ENCODE assay signal across 22 cellular contexts in the genomic region with DNA sequence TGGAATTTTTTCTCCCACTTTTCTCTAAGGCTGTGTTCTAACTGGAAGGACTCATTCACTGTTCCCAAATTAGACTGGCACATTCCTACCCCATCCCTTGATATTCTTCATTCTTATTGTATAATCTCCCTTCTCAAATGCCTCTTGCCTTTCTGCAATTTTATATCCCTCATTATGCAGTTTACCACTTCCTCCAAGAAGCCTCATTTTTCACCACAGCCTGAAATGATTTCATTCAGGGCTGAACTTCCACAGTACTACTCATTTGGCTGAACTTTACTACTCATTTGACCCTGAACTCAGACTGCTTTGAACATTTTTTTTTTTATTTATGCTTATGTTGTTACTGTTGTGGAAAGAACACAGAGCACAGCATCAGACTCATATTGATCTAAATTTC. TPM values are rescaled to one million over a fixed set of nuclear protein-coding genes. Genes with fewer than 3 reads are reported as not detected.
DNase-seq lines count a peak whose midpoint lies in the region; ATAC-seq and TF ChIP-seq lines count a peak whose summit lies in the region.
"Had no signal": no experiment of that assay in that cellular context is flagged by ENCODE, and none has a peak within 500 bp of the region (broad histone marks: within the 10 kb centered on the region; RNA-seq: fewer than 3 reads in every experiment).

No MANE protein-coding gene starts in this region.

- peaks cover 50% of the 10 kb centered on the region for H3K4me1 Mint-ChIP-seq in neural progenitor cell
- no peaks in the 10 kb centered on the region for H3K4me1 Mint-ChIP-seq in activated CD8-positive, alpha-beta T cell treated with anti-CD3 and anti-CD28 coated beads for 36 hours (ENCODE audit: low read depth)
- H3K4me1 Mint-ChIP-seq: activated CD4-positive, alpha-beta T cell treated with anti-CD3 and anti-CD28 coated beads for 36 hours; naive thymus-derived CD4-positive, alpha-beta T cell had no signal

- intact Hi-C loops in gastrocnemius medialis (cut with DNase I; ENCODE audit: low total_unique reads) (no loop called here), lower lobe of right lung (cut with DNase I) (no loop called here)
- intact Hi-C loops in activated CD8-positive, alpha-beta T cell treated with anti-CD3 and anti-CD28 coated beads for 36 hours (cut with micrococcal nuclease) = no loop called here

- no peaks in the 10 kb centered on the region for H3K79me2 ChIP-seq in neural progenitor cell (ENCODE audit: low read depth)

- no peaks in the 10 kb centered on the region for H4K20me1 ChIP-seq in neural progenitor cell (ENCODE audit: low read depth)

- H3K9me3 ChIP-seq in neural progenitor cell (ENCODE audit: low read depth) = no peaks in the 10 kb centered on the region
- H3K9me3 ChIP-seq in gastrocnemius medialis = no peaks in the 10 kb centered on the region
- no peaks in the 10 kb centered on the region for H3K9me3 ChIP-seq in lower lobe of right lung
- H3K9me3 ChIP-seq: BE2C, testis had no signal

- no peak overlapping the region for H3K9ac ChIP-seq in neural progenitor cell

- H3K4me2 ChIP-seq in neural progenitor cell = no peak overlapping the region

- POLR2A ChIA-PET in activated CD8-positive, alpha-beta T cell treated with anti-CD3 and anti-CD28 coated beads for 36 hours (lab: Charles Lee) = no interaction called here

- H3K27me3 ChIP-seq in neural progenitor cell (no peaks in the 10 kb centered on the region), gastrocnemius medialis (no peaks in the 10 kb centered on the region), lower lobe of right lung (ENCODE audit: low read depth) (no peaks in the 10 kb centered on the region)
- H3K27me3 ChIP-seq: BE2C, testis had no signal

- no peaks in the 10 kb centered on the region for H3K36me3 ChIP-seq in neural progenitor cell
- no peaks in the 10 kb centered on the region for H3K36me3 ChIP-seq in gastrocnemius medialis
- no peaks in the 10 kb centered on the region for H3K36me3 ChIP-seq in lower lobe of right lung
- H3K36me3 ChIP-seq: BE2C had no signal

- peaks cover 20% of the 10 kb centered on the region for H3K4me1 ChIP-seq in neural progenitor cell
- H3K4me1 ChIP-seq in gastrocnemius medialis = no peaks in the 10 kb centered on the region
- H3K4me1 ChIP-seq in lower lobe of right lung = no peaks in the 10 kb centered on the region
- H3K4me1 ChIP-seq: BE2C, testis had no signal

- in situ Hi-C loops in gastrocnemius medialis (cut with MboI; ENCODE audit: low sequenced_read_pairs in 4 of 4) = loop anchor here in 1 of 4 donors (25.0 kb wide), 1 partner anchor 439 kb away; no protein-coding TSS in a partner anchor

- H3K4me3 ChIP-seq in choroid plexus epithelial cell (ENCODE audit: low read depth, low read length) (no peak overlapping the region), neural progenitor cell (no peak overlapping the region), gastrocnemius medialis (no peak overlapping the region), lower lobe of right lung (no peak overlapping the region)
- H3K4me3 ChIP-seq: lung, testis had no signal

- peaks cover 5% of the 10 kb centered on the region for H3F3A ChIP-seq in neural progenitor cell (ENCODE audit: low read depth)

- ATAC-seq in gastrocnemius medialis (no peak), lower lobe of right lung (no peak)
- ATAC-seq in activated CD8-positive, alpha-beta T cell treated with anti-CD3 and anti-CD28 coated beads for 36 hours = no peak
- ATAC-seq: activated CD4-positive, alpha-beta T cell treated with anti-CD3 and anti-CD28 coated beads for 36 hours; naive thymus-derived CD4-positive, alpha-beta T cell had no signal

- CTCF ChIA-PET in activated CD8-positive, alpha-beta T cell treated with anti-CD3 and anti-CD28 coated beads for 36 hours (lab: Charles Lee) = no interaction called here

- no peaks in the 10 kb centered on the region for H3K27me3 Mint-ChIP-seq in neural progenitor cell (ENCODE audit: insufficient read depth, low read depth)
- no peaks in the 10 kb centered on the region for H3K27me3 Mint-ChIP-seq in activated CD8-positive, alpha-beta T cell treated with anti-CD3 and anti-CD28 coated beads for 36 hours
- H3K27me3 Mint-ChIP-seq: activated CD4-positive, alpha-beta T cell treated with anti-CD3 and anti-CD28 coated beads for 36 hours; progenitor cell of endocrine pancreas had no signal

- H3K27ac Mint-ChIP-seq in neural progenitor cell = peak overlapping the region; percentile 4
- no peak overlapping the region for H3K27ac Mint-ChIP-seq in activated CD8-positive, alpha-beta T cell treated with anti-CD3 and anti-CD28 coated beads for 36 hours
- H3K27ac Mint-ChIP-seq: activated CD4-positive, alpha-beta T cell treated with anti-CD3 and anti-CD28 coated beads for 36 hours; naive thymus-derived CD4-positive, alpha-beta T cell; progenitor cell of endocrine pancreas had no signal

- TF ChIP-seq POLR2A in gastrocnemius medialis (IDR thresholded peaks at IDR 0.05) = no peak

- no peak for TF ChIP-seq CTCF in choroid plexus epithelial cell (conservative IDR thresholded peaks at IDR 0.05; ENCODE audit: low read depth, low read length)
- TF ChIP-seq CTCF in neural progenitor cell (IDR thresholded peaks at IDR 0.05) = no peak
- TF ChIP-seq CTCF in gastrocnemius medialis (IDR thresholded peaks at IDR 0.05 in 4 of 5, conservative IDR thresholded peaks at IDR 0.05 in 1 of 5) = no peak
- no peak for TF ChIP-seq CTCF in lower lobe of right lung (IDR thresholded peaks at IDR 0.05)
- TF ChIP-seq CTCF in activated CD8-positive, alpha-beta T cell treated with anti-CD3 and anti-CD28 coated beads for 36 hours (IDR thresholded peaks at IDR 0.05) = no peak

- H3K36me3 Mint-ChIP-seq in neural progenitor cell = no peaks in the 10 kb centered on the region
- no peaks in the 10 kb centered on the region for H3K36me3 Mint-ChIP-seq in activated CD8-positive, alpha-beta T cell treated with anti-CD3 and anti-CD28 coated beads for 36 hours (ENCODE audit: low read depth)
- H3K36me3 Mint-ChIP-seq: naive thymus-derived CD4-positive, alpha-beta T cell had no signal

- H3K9me3 Mint-ChIP-seq in neural progenitor cell = no peaks in the 10 kb centered on the region
- no peaks in the 10 kb centered on the region for H3K9me3 Mint-ChIP-seq in activated CD8-positive, alpha-beta T cell treated with anti-CD3 and anti-CD28 coated beads for 36 hours

- DNase-seq in EL (peak; percentile 77), MV-4-11 (lab: John Stamatoyannopoulos, UW) (peak; percentile 8), choroid plexus epithelial cell (ENCODE audit: low read depth) (peak; percentile 47), neural progenitor cell (ENCODE audit: low spot score) (no peak), gastrocnemius medialis (no peak), midbrain (lab: John Stamatoyannopoulos, UW) (no peak), lower lobe of right lung (no peak)
- no peak for DNase-seq in activated CD8-positive, alpha-beta T cell treated with anti-CD3 and anti-CD28 coated beads for 36 hours
- DNase-seq: activated CD4-positive, alpha-beta T cell treated with anti-CD3 and anti-CD28 coated beads for 36 hours; activated gamma-delta T cell; BE2C; glutamatergic neuron; naive thymus-derived CD4-positive, alpha-beta T cell; NCI-H146; NCI-H748 treated with DMSO at 0.1 percent for 48 hours; stimulated activated CD4-positive, alpha-beta T cell treated with anti-CD3 and anti-CD28 coated beads, Interleukin-12 subunit alpha, Interleukin-12 subunit beta, amount 100 ng/mL, for 4 hours; testis had no signal

- H3K4me3 Mint-ChIP-seq in neural progenitor cell = no peak overlapping the region
- H3K4me3 Mint-ChIP-seq in activated CD8-positive, alpha-beta T cell treated with anti-CD3 and anti-CD28 coated beads for 36 hours = no peak overlapping the region
- H3K4me3 Mint-ChIP-seq: activated CD4-positive, alpha-beta T cell treated with anti-CD3 and anti-CD28 coated beads for 36 hours; naive thymus-derived CD4-positive, alpha-beta T cell had no signal

- no peak overlapping the region for H2AFZ ChIP-seq in neural progenitor cell (replicated peaks)

- H3K27ac ChIP-seq in neural progenitor cell = no peak overlapping the region
- H3K27ac ChIP-seq in gastrocnemius medialis = no peak overlapping the region
- no peak overlapping the region for H3K27ac ChIP-seq in lower lobe of right lung
- H3K27ac ChIP-seq: testis had no signal

RNA-seq across cellular contexts. Expression of a gene that starts 32.7 kb away (rescaled TPM):
- 3.3 and 5.0 TPM in 2 replicates for total RNA-seq in neural progenitor cell (ENCODE audit: low replicate concordance)
- total RNA-seq in gastrocnemius medialis = under 1 TPM in 2 of 4 donors, not detected in 2; 0.18 to 0.46 TPM
- 10.3 TPM for total RNA-seq in lower lobe of right lung
- total RNA-seq in activated CD8-positive, alpha-beta T cell treated with anti-CD3 and anti-CD28 coated beads for 36 hours = not detected
- total RNA-seq: activated CD4-positive, alpha-beta T cell treated with anti-CD3 and anti-CD28 coated beads for 36 hours; G401; MCF 10A; naive thymus-derived CD4-positive, alpha-beta T cell; progenitor cell of endocrine pancreas; SK-MEL-5 had no signal

Comparison
In these comparisons a context has a peak if more than half of its experiments do, and no peak if none do; other contexts are left out.
1. DNase-seq: peak in EL (single experiment), MV-4-11 (single experiment) and choroid plexus epithelial cell (single experiment); none in neural progenitor cell (single experiment), gastrocnemius medialis (0 of 2), midbrain (single experiment), lower lobe of right lung (single experiment) and activated CD8-positive, alpha-beta T cell treated with anti-CD3 and anti-CD28 coated beads for 36 hours (single experiment).